ENCODE assay signal across 21 cellular contexts in genomic region chr10:49622426-49623425, GRCh38. TPM values are rescaled to one million over a fixed set of nuclear protein-coding genes. Genes with fewer than 3 reads are reported as not detected.
A peak's percentile ranks its signal among the peaks of the same experiment; 100 is the strongest.
DNase-seq lines count a peak whose midpoint lies in the region; ATAC-seq and TF ChIP-seq lines count a peak whose summit lies in the region.
"Had no signal": no experiment of that assay in that cellular context is flagged by ENCODE, and none has a peak within 500 bp of the region (broad histone marks: within the 10 kb centered on the region; RNA-seq: fewer than 3 reads in every experiment).

No MANE protein-coding gene starts in this region.

- TF ChIP-seq CTCF in chondrocyte (IDR thresholded peaks at IDR 0.05), result no peak
- no peak for TF ChIP-seq CTCF in neural progenitor cell (IDR thresholded peaks at IDR 0.05)
- no peak for TF ChIP-seq CTCF in adrenal gland (IDR thresholded peaks at IDR 0.05)

- no peaks in the 10 kb centered on the region for H3K79me2 ChIP-seq in neural progenitor cell (ENCODE audit: low read depth)

- no peak for DNase-seq in activated CD4-positive, alpha-beta T cell treated with anti-CD3 and anti-CD28 coated beads, Interleukin-2, amount 10 ng/mL, durations not matched to agents 7 days and 5 days
- DNase-seq in activated CD4-positive, alpha-beta T cell treated with anti-CD3 and anti-CD28 coated beads, Interleukin-2, amount 10 ng/mL, durations not matched to agents 24 days and 14 days, result no peak
- DNase-seq in chondrocyte (ENCODE audit: low spot score) (peak; percentile 41), neural progenitor cell (ENCODE audit: low spot score) (no peak), aorta (peak; percentile 8 to 55), adrenal gland (no peak)
- DNase-seq in activated naive CD4-positive, alpha-beta T cell treated with anti-CD3 and anti-CD28 coated beads, Interleukin-2, amount 50 U/mL, for 16 hours, result no peak
- DNase-seq: CD8-positive, alpha-beta memory T cell; DND-41; GDM1; HFFc6; NCI-H1048; NCI-H146; NCI-H2081; NCI-H510A; SHP77 treated with DMSO at 0.1 percent for 48 hours had no signal

- H3K27me3 ChIP-seq in neural progenitor cell, result peaks cover 22% of the 10 kb centered on the region
- no peaks in the 10 kb centered on the region for H3K27me3 ChIP-seq in aorta (ENCODE audit: control insufficient read depth in 1 of 2, insufficient read depth in 2 of 2, low read length in 1 of 2)
- peaks cover 2% of the 10 kb centered on the region for H3K27me3 ChIP-seq in adrenal gland
- H3K27me3 ChIP-seq: BLaER1 had no signal

- no peak overlapping the region for H2AFZ ChIP-seq in neural progenitor cell (replicated peaks)

- WGBS in aorta, 2 donors, result 67 to 70% methylated on average over 11 of the region's 11 CpGs
- 66 to 75% (median 68%) methylated on average over 10 to 11 of the region's 11 CpGs for WGBS in adrenal gland, 4 donors

- no peaks in the 10 kb centered on the region for H4K20me1 ChIP-seq in neural progenitor cell (ENCODE audit: low read depth)
- H4K20me1 ChIP-seq: BLaER1 had no signal

- H3K27ac ChIP-seq in neural progenitor cell (no peak overlapping the region), aorta (ENCODE audit: low read depth in 1 of 2, low read length in 2 of 2) (no peak overlapping the region), adrenal gland (no peak overlapping the region)
- H3K27ac ChIP-seq: BLaER1, KMS-11 had no signal

- POLR2A ChIA-PET in activated CD4-positive, alpha-beta T cell treated with anti-CD3 and anti-CD28 coated beads, Interleukin-2, amount 10 ng/mL, durations not matched to agents 7 days and 5 days (lab: Charles Lee), result no interaction called here

- ATAC-seq in aorta (ENCODE audit: low FRiP score) (no peak), GM19023 (IDR thresholded peaks at IDR 0.05; ENCODE audit: unreplicated experiment) (no peak)

- H3K36me3 Mint-ChIP-seq in activated CD4-positive, alpha-beta T cell treated with anti-CD3 and anti-CD28 coated beads, Interleukin-2, amount 10 ng/mL, durations not matched to agents 7 days and 5 days (ENCODE audit: low read depth), result no peaks in the 10 kb centered on the region
- H3K36me3 Mint-ChIP-seq in activated CD4-positive, alpha-beta T cell treated with anti-CD3 and anti-CD28 coated beads, Interleukin-2, amount 10 ng/mL, durations not matched to agents 24 days and 14 days (ENCODE audit: low read depth), result no peaks in the 10 kb centered on the region
- H3K36me3 Mint-ChIP-seq in chondrocyte (ENCODE audit: low read depth), result no peaks in the 10 kb centered on the region
- no peaks in the 10 kb centered on the region for H3K36me3 Mint-ChIP-seq in neural progenitor cell
- H3K36me3 Mint-ChIP-seq: CD8-positive, alpha-beta memory T cell had no signal

- no peak for TF ChIP-seq POLR2A in adrenal gland (IDR thresholded peaks at IDR 0.05)

- H3K36me3 ChIP-seq in neural progenitor cell (no peaks in the 10 kb centered on the region), aorta (ENCODE audit: control insufficient read depth in 1 of 2, insufficient read depth in 2 of 2, low read length in 1 of 2) (no peaks in the 10 kb centered on the region), adrenal gland (replicated peaks in 1 of 2) (no peaks in the 10 kb centered on the region)
- H3K36me3 ChIP-seq: BLaER1 had no signal

- CTCF ChIA-PET in activated CD4-positive, alpha-beta T cell treated with anti-CD3 and anti-CD28 coated beads, Interleukin-2, amount 10 ng/mL, durations not matched to agents 7 days and 5 days (lab: Charles Lee), result no interaction called here

- H3K9me3 Mint-ChIP-seq in activated CD4-positive, alpha-beta T cell treated with anti-CD3 and anti-CD28 coated beads, Interleukin-2, amount 10 ng/mL, durations not matched to agents 7 days and 5 days, result no peaks in the 10 kb centered on the region
- no peaks in the 10 kb centered on the region for H3K9me3 Mint-ChIP-seq in activated CD4-positive, alpha-beta T cell treated with anti-CD3 and anti-CD28 coated beads, Interleukin-2, amount 10 ng/mL, durations not matched to agents 24 days and 14 days
- H3K9me3 Mint-ChIP-seq in chondrocyte (ENCODE audit: low read depth) (no peaks in the 10 kb centered on the region), neural progenitor cell (no peaks in the 10 kb centered on the region)
- H3K9me3 Mint-ChIP-seq: CD8-positive, alpha-beta memory T cell; HFFc6 had no signal

- peak overlapping the region; percentile 22 for H3K27ac Mint-ChIP-seq in activated CD4-positive, alpha-beta T cell treated with anti-CD3 and anti-CD28 coated beads, Interleukin-2, amount 10 ng/mL, durations not matched to agents 7 days and 5 days
- no peak overlapping the region for H3K27ac Mint-ChIP-seq in activated CD4-positive, alpha-beta T cell treated with anti-CD3 and anti-CD28 coated beads, Interleukin-2, amount 10 ng/mL, durations not matched to agents 24 days and 14 days
- H3K27ac Mint-ChIP-seq in chondrocyte (ENCODE audit: unreplicated experiment), result no peak overlapping the region
- peak overlapping the region; percentile 12 for H3K27ac Mint-ChIP-seq in neural progenitor cell
- H3K27ac Mint-ChIP-seq: CD8-positive, alpha-beta memory T cell; HFFc6 had no signal

- no peaks in the 10 kb centered on the region for H3K4me1 Mint-ChIP-seq in activated CD4-positive, alpha-beta T cell treated with anti-CD3 and anti-CD28 coated beads, Interleukin-2, amount 10 ng/mL, durations not matched to agents 7 days and 5 days
- no peaks in the 10 kb centered on the region for H3K4me1 Mint-ChIP-seq in activated CD4-positive, alpha-beta T cell treated with anti-CD3 and anti-CD28 coated beads, Interleukin-2, amount 10 ng/mL, durations not matched to agents 24 days and 14 days
- H3K4me1 Mint-ChIP-seq in chondrocyte (ENCODE audit: low read depth), result no peaks in the 10 kb centered on the region
- no peaks in the 10 kb centered on the region for H3K4me1 Mint-ChIP-seq in neural progenitor cell
- H3K4me1 Mint-ChIP-seq: CD8-positive, alpha-beta memory T cell had no signal

- H3K4me2 ChIP-seq in neural progenitor cell, result no peak overlapping the region
- H3K4me2 ChIP-seq: KMS-11 had no signal

- no peaks in the 10 kb centered on the region for H3K27me3 Mint-ChIP-seq in activated CD4-positive, alpha-beta T cell treated with anti-CD3 and anti-CD28 coated beads, Interleukin-2, amount 10 ng/mL, durations not matched to agents 7 days and 5 days
- H3K27me3 Mint-ChIP-seq in activated CD4-positive, alpha-beta T cell treated with anti-CD3 and anti-CD28 coated beads, Interleukin-2, amount 10 ng/mL, durations not matched to agents 24 days and 14 days, result peaks cover 12% of the 10 kb centered on the region
- H3K27me3 Mint-ChIP-seq in chondrocyte (ENCODE audit: low read depth), result peaks cover 53% of the 10 kb centered on the region
- H3K27me3 Mint-ChIP-seq in neural progenitor cell (ENCODE audit: insufficient read depth, low read depth), result peaks cover 29% of the 10 kb centered on the region

- H3K9me3 ChIP-seq in neural progenitor cell (ENCODE audit: low read depth), result no peaks in the 10 kb centered on the region
- no peaks in the 10 kb centered on the region for H3K9me3 ChIP-seq in aorta (ENCODE audit: control insufficient read depth, low read length)
- no peaks in the 10 kb centered on the region for H3K9me3 ChIP-seq in adrenal gland (replicated peaks in 1 of 3)
- H3K9me3 ChIP-seq: BLaER1 had no signal

- H3K4me3 Mint-ChIP-seq in activated CD4-positive, alpha-beta T cell treated with anti-CD3 and anti-CD28 coated beads, Interleukin-2, amount 10 ng/mL, durations not matched to agents 7 days and 5 days, result no peak overlapping the region
- H3K4me3 Mint-ChIP-seq in activated CD4-positive, alpha-beta T cell treated with anti-CD3 and anti-CD28 coated beads, Interleukin-2, amount 10 ng/mL, durations not matched to agents 24 days and 14 days, result no peak overlapping the region
- H3K4me3 Mint-ChIP-seq in chondrocyte (ENCODE audit: unreplicated experiment), result no peak overlapping the region
- no peak overlapping the region for H3K4me3 Mint-ChIP-seq in neural progenitor cell
- H3K4me3 Mint-ChIP-seq: CD8-positive, alpha-beta memory T cell; HFFc6 had no signal

- intact Hi-C loops in activated CD4-positive, alpha-beta T cell treated with anti-CD3 and anti-CD28 coated beads, Interleukin-2, amount 10 ng/mL, durations not matched to agents 24 days and 14 days (cut with micrococcal nuclease), result no loop called here
- intact Hi-C loops in aorta (cut with DNase I) (no loop called here), adrenal gland (cut with DNase I) (loop anchor here in 1 of 2 donors (5.0 kb wide), 1 partner anchor 135 kb away; no protein-coding TSS in a partner anchor)

- H3K4me1 ChIP-seq in neural progenitor cell (no peaks in the 10 kb centered on the region), aorta (ENCODE audit: control insufficient read depth in 1 of 2, insufficient read depth in 2 of 2, low read length in 2 of 2) (no peaks in the 10 kb centered on the region), adrenal gland (replicated peaks in 1 of 2) (no peaks in the 10 kb centered on the region)

- H3K9ac ChIP-seq in neural progenitor cell, result no peak overlapping the region
- H3K9ac ChIP-seq: BLaER1, KMS-11 had no signal

- H3K4me3 ChIP-seq in neural progenitor cell (no peak overlapping the region), aorta (ENCODE audit: low read length in 2 of 2) (no peak overlapping the region), adrenal gland (no peak overlapping the region)
- H3K4me3 ChIP-seq: BLaER1 had no signal

- H3F3A ChIP-seq in neural progenitor cell (ENCODE audit: low read depth), result no peaks in the 10 kb centered on the region

RNA-seq across cellular contexts. Expression of gene CHAT, which starts 8.9 kb away (rescaled TPM):
- not detected for total RNA-seq in activated CD4-positive, alpha-beta T cell treated with anti-CD3 and anti-CD28 coated beads, Interleukin-2, amount 10 ng/mL, durations not matched to agents 7 days and 5 days
- total RNA-seq in activated CD4-positive, alpha-beta T cell treated with anti-CD3 and anti-CD28 coated beads, Interleukin-2, amount 10 ng/mL, durations not matched to agents 24 days and 14 days, result 0.24 TPM in 1 of 2 replicates, not detected in the other
- not detected in 3 replicates for total RNA-seq in chondrocyte
- not detected in 2 replicates for total RNA-seq in neural progenitor cell (ENCODE audit: low replicate concordance)
- total RNA-seq in aorta, result not detected
- polyA plus RNA-seq in aorta, result not detected
- total RNA-seq in adrenal gland, result not detected
- polyA plus RNA-seq in adrenal gland, result not detected
- total RNA-seq: CD8-positive, alpha-beta memory T cell; H1; HFFc6; MCF 10A had no signal
- polyA plus RNA-seq: CD8-positive, alpha-beta memory T cell; H1 had no signal

RNA-seq across cellular contexts. Expression of gene SLC18A3, which starts 12.6 kb away (rescaled TPM):
- total RNA-seq in activated CD4-positive, alpha-beta T cell treated with anti-CD3 and anti-CD28 coated beads, Interleukin-2, amount 10 ng/mL, durations not matched to agents 7 days and 5 days, result not detected
- total RNA-seq in activated CD4-positive, alpha-beta T cell treated with anti-CD3 and anti-CD28 coated beads, Interleukin-2, amount 10 ng/mL, durations not matched to agents 24 days and 14 days, result not detected in 2 replicates
- not detected in 3 replicates for total RNA-seq in chondrocyte
- total RNA-seq in neural progenitor cell (ENCODE audit: low replicate concordance), result not detected in 2 replicates
- total RNA-seq in aorta, result not detected
- not detected for polyA plus RNA-seq in aorta
- total RNA-seq in adrenal gland, result under 1 TPM in 2 of 8 donors, not detected in 6; 0.14 to 0.41 TPM
- under 1 TPM in 2 of 3 donors, not detected in 1; 0.03 to 0.16 TPM for polyA plus RNA-seq in adrenal gland
- total RNA-seq: CD8-positive, alpha-beta memory T cell; H1; HFFc6; MCF 10A had no signal
- polyA plus RNA-seq: CD8-positive, alpha-beta memory T cell had no signal

RNA-seq across cellular contexts. Expression of gene C10orf53, which starts 56.7 kb away (rescaled TPM):
- total RNA-seq in activated CD4-positive, alpha-beta T cell treated with anti-CD3 and anti-CD28 coated beads, Interleukin-2, amount 10 ng/mL, durations not matched to agents 7 days and 5 days, result not detected
- not detected in 2 replicates for total RNA-seq in activated CD4-positive, alpha-beta T cell treated with anti-CD3 and anti-CD28 coated beads, Interleukin-2, amount 10 ng/mL, durations not matched to agents 24 days and 14 days
- total RNA-seq in chondrocyte (not detected in 3 replicates), neural progenitor cell (ENCODE audit: low replicate concordance) (not detected in 2 replicates), aorta (not detected), adrenal gland (not detected)
- polyA plus RNA-seq in aorta (not detected), adrenal gland (not detected)
- total RNA-seq: CD8-positive, alpha-beta memory T cell; H1; HFFc6; MCF 10A had no signal
- polyA plus RNA-seq: CD8-positive, alpha-beta memory T cell; H1 had no signal

Comparison
In these comparisons a context has a peak if more than half of its experiments do, and no peak if none do; other contexts are left out.
1. H3K27ac Mint-ChIP-seq: peak in activated CD4-positive, alpha-beta T cell treated with anti-CD3 and anti-CD28 coated beads, Interleukin-2, amount 10 ng/mL, durations not matched to agents 7 days and 5 days (single experiment) and neural progenitor cell (single experiment); none in activated CD4-positive, alpha-beta T cell treated with anti-CD3 and anti-CD28 coated beads, Interleukin-2, amount 10 ng/mL, durations not matched to agents 24 days and 14 days (single experiment) and chondrocyte (single experiment).
2. DNase-seq: peak in chondrocyte (single experiment) and aorta (2 of 2); none in activated CD4-positive, alpha-beta T cell treated with anti-CD3 and anti-CD28 coated beads, Interleukin-2, amount 10 ng/mL, durations not matched to agents 7 days and 5 days (single experiment), activated CD4-positive, alpha-beta T cell treated with anti-CD3 and anti-CD28 coated beads, Interleukin-2, amount 10 ng/mL, durations not matched to agents 24 days and 14 days (single experiment), neural progenitor cell (single experiment), activated naive CD4-positive, alpha-beta T cell treated with anti-CD3 and anti-CD28 coated beads, Interleukin-2, amount 50 U/mL, for 16 hours (single experiment) and adrenal gland (0 of 7).